Comparison of ENCODE assay signal across 20 cellular contexts in the genomic region with DNA sequence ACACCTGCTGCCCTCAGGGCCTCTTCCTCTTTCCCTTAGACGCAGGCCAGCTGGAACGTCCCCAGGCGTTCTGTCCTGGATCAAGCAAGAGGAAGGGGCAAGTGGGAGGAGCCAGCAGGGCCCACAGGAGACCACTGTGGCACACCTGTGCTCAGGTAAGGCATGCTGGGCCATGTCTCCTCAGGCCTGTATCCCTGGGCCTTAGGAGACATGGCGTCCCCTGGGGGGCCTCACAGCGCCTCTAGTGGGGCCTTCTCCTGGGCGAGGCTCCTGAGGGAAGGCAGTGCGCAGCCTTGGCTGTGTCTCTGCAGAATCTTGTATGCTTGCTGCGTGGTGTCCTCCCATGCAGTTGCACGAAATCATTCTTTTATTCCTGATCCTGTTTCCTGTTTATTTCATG.
"Had no signal": no experiment of that assay in that cellular context is flagged by ENCODE, and none has a peak within 500 bp of the region (broad histone marks: within the 10 kb centered on the region; RNA-seq: fewer than 3 reads in every experiment).

No MANE protein-coding gene starts in this region.

- H3K9me3 ChIP-seq: testis, transverse colon had no signal

- H3K4me3 ChIP-seq: smooth muscle cell, testis, transverse colon had no signal

- H3K9me3 Mint-ChIP-seq: effector memory CD8-positive, alpha-beta T cell had no signal

- ATAC-seq: effector memory CD8-positive, alpha-beta T cell; right cardiac atrium; stimulated activated naive B cell treated with anti-CD40 and anti-IgM and Interleukin-4, amounts not matched to agents 10 μg/mL and 1 μg/mL and 100 μg/mL, for 72 hours had no signal

- H3K27me3 Mint-ChIP-seq: dendritic cell treated with granulocyte-macrophage colony-stimulating factor and Interleukin-4, amounts not matched to agents 40 ng/mL and 50 ng/mL, for 4 days; effector memory CD8-positive, alpha-beta T cell; naive B cell; progenitor cell of endocrine pancreas; stimulated activated naive B cell treated with anti-CD40 and anti-IgM and Interleukin-4, amounts not matched to agents 10 μg/mL and 1 μg/mL and 100 μg/mL, for 72 hours; stimulated activated naive CD8-positive, alpha-beta T cell treated with anti-CD3 and anti-CD28 coated beads, Interleukin-15, amount 100 ng/mL, for 72 hours had no signal

- H3K4me3 Mint-ChIP-seq: dendritic cell treated with granulocyte-macrophage colony-stimulating factor and Interleukin-4, amounts not matched to agents 40 ng/mL and 50 ng/mL, for 4 days; effector memory CD8-positive, alpha-beta T cell; naive B cell; nephron progenitor cell; stimulated activated naive B cell treated with anti-CD40 and anti-IgM and Interleukin-4, amounts not matched to agents 10 μg/mL and 1 μg/mL and 100 μg/mL, for 72 hours; stimulated activated naive CD8-positive, alpha-beta T cell treated with anti-CD3 and anti-CD28 coated beads, Interleukin-15, amount 100 ng/mL, for 72 hours had no signal

- H3K4me2 ChIP-seq: smooth muscle cell had no signal

- H3K27ac Mint-ChIP-seq: dendritic cell treated with granulocyte-macrophage colony-stimulating factor and Interleukin-4, amounts not matched to agents 40 ng/mL and 50 ng/mL, for 4 days; naive B cell; nephron progenitor cell; progenitor cell of endocrine pancreas had no signal

- H3K27ac ChIP-seq: testis, transverse colon had no signal

- FAIRE-seq: colon, endothelial cell of umbilical vein had no signal

- DNase-seq: cerebellar nuclear complex; effector memory CD8-positive, alpha-beta T cell; erythroblast; foreskin melanocyte; head of caudate nucleus; hippocampal formation; mesendoderm; naive B cell; nephron progenitor cell; right cardiac atrium; stimulated activated CD4-positive, alpha-beta T cell treated with anti-CD3 and anti-CD28 coated beads, Interleukin-4, amount 100 ng/mL, for 1 hour; stimulated activated naive B cell treated with anti-CD40 and anti-IgM and Interleukin-4, amounts not matched to agents 10 μg/mL and 1 μg/mL and 100 μg/mL, for 72 hours; stimulated activated naive CD8-positive, alpha-beta T cell treated with anti-CD3 and anti-CD28 coated beads, Interleukin-15, amount 100 ng/mL, for 72 hours; testis; transverse colon had no signal

- H3K4me1 Mint-ChIP-seq: nephron progenitor cell; stimulated activated naive B cell treated with anti-CD40 and anti-IgM and Interleukin-4, amounts not matched to agents 10 μg/mL and 1 μg/mL and 100 μg/mL, for 72 hours had no signal

- H3K27me3 ChIP-seq: testis, transverse colon had no signal

- H3K36me3 Mint-ChIP-seq: naive B cell had no signal

- H3K36me3 ChIP-seq: transverse colon had no signal

- H3K4me1 ChIP-seq: testis, transverse colon had no signal
